14 cellular contexts compared by ENCODE assay signal in genomic region chr13:45510671-45511070, GRCh38.
"Had no signal": no experiment of that assay in that cellular context is flagged by ENCODE, and none has a peak within 500 bp of the region (broad histone marks: within the 10 kb centered on the region; RNA-seq: fewer than 3 reads in every experiment).

No MANE protein-coding gene starts in this region.

- H3K9me3 Mint-ChIP-seq: T-helper 1 cell treated with Interleukin-12 subunit alpha and Interleukin-12 subunit beta and Interleukin-4 antibody, amounts not matched to agents 30 μg/mL and 1 μg/mL, for 36 hours had no signal

- H3K4me3 Mint-ChIP-seq: T-helper 1 cell treated with Interleukin-12 subunit alpha and Interleukin-12 subunit beta and Interleukin-4 antibody, amounts not matched to agents 30 μg/mL and 1 μg/mL, for 36 hours had no signal

- ATAC-seq: gastroesophageal sphincter had no signal

- H3K27me3 ChIP-seq: brain microvascular endothelial cell, gastroesophageal sphincter, hepatocyte, right atrium auricular region, tibial nerve, vagina had no signal

- H2AFZ ChIP-seq: hepatocyte had no signal

- H3K27ac Mint-ChIP-seq: T-helper 1 cell treated with Interleukin-12 subunit alpha and Interleukin-12 subunit beta and Interleukin-4 antibody, amounts not matched to agents 30 μg/mL and 1 μg/mL, for 36 hours had no signal

- H3K27ac ChIP-seq: brain microvascular endothelial cell, gastroesophageal sphincter, hepatocyte, right atrium auricular region, tibial nerve, vagina had no signal

- H3K4me2 ChIP-seq: hepatocyte had no signal

- H3K4me1 ChIP-seq: gastroesophageal sphincter, right atrium auricular region, tibial nerve, vagina had no signal

- H3K4me3 ChIP-seq: gastroesophageal sphincter, hepatocyte, right atrium auricular region, tibial nerve, vagina had no signal

- DNase-seq: activated CD4-positive, alpha-beta T cell treated with anti-CD3 and anti-CD28 coated beads for 1 hour; activated CD4-positive, alpha-beta T cell treated with anti-CD3 and anti-CD28 coated beads, Interleukin-2, amount 50 U/mL, for 48 hours; activated naive CD4-positive, alpha-beta T cell treated with anti-CD3 and anti-CD28 coated beads, Interleukin-2, amount 50 U/mL, for 16 hours; amygdala; brain microvascular endothelial cell; effector memory CD4-positive, alpha-beta T cell; kidney glomerular epithelial cell; small intestine had no signal

- H3K9me3 ChIP-seq: gastroesophageal sphincter, right atrium auricular region, tibial nerve, vagina had no signal

- H3K79me2 ChIP-seq: hepatocyte had no signal
